In the genomic region with DNA sequence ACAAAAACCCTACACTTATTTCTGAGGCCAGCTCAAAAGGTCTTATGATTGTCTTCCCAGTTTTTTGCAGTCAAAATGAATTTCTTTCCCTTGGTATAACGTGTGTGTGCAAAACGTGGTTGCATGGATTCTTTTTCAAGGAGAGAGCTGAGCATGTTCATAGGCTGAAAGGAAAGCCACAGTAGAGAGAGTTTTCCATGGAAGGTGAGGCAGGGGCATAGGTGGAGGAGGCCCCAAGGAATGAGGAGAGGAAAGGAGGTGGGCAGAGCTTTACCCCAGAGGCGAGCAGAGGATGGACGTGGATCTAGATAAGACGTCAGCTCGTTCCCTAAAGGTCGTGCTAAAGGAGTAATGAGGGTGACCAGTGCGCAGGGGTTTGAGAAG, we compare ENCODE assay signal across 1 cellular context.
TF ChIP-seq lines count a peak whose summit lies in the region.

No MANE protein-coding gene starts in this region.

TF ChIP-seq in HepG2, 621 proteins besides CTCF, POLR2A, EP300 and RAD21 (continued from another document):
- TF ChIP-seq, protein P1, sequence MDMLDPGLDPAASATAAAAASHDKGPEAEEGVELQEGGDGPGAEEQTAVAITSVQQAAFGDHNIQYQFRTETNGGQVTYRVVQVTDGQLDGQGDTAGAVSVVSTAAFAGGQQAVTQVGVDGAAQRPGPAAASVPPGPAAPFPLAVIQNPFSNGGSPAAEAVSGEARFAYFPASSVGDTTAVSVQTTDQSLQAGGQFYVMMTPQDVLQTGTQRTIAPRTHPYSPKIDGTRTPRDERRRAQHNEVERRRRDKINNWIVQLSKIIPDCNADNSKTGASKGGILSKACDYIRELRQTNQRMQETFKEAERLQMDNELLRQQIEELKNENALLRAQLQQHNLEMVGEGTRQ (IDR thresholded peaks at IDR 0.05; ENCODE audit: low read depth, low read length) = no peak
- TF ChIP-seq, protein P1 (CRISPR knock-in tag; IDR thresholded peaks at IDR 0.05; ENCODE audit: borderline replicate concordance) = no peak
- TF ChIP-seq KDM1A (CRISPR knock-in tag; IDR thresholded peaks at IDR 0.05) = no peak
- TF ChIP-seq TEAD3 (CRISPR knock-in tag; optimal IDR thresholded peaks at IDR 0.05; ENCODE audit: borderline replicate concordance) = no peak
- TF ChIP-seq TOPORS (CRISPR knock-in tag; IDR thresholded peaks at IDR 0.05) = 0 out of 2 replicates have a peak, but pooled peaks have one; percentile 14
- 0 out of 2 replicates have a peak, but pooled peaks have one; percentile 30 for TF ChIP-seq ZNF572 (CRISPR knock-in tag; IDR thresholded peaks at IDR 0.05)
- no peak for TF ChIP-seq SRSF1 (optimal IDR thresholded peaks at IDR 0.05; ENCODE audit: low read depth, low read length)
- no peak for TF ChIP-seq PAF1 (CRISPR knock-in tag; IDR thresholded peaks at IDR 0.05)
- TF ChIP-seq, protein P2, sequence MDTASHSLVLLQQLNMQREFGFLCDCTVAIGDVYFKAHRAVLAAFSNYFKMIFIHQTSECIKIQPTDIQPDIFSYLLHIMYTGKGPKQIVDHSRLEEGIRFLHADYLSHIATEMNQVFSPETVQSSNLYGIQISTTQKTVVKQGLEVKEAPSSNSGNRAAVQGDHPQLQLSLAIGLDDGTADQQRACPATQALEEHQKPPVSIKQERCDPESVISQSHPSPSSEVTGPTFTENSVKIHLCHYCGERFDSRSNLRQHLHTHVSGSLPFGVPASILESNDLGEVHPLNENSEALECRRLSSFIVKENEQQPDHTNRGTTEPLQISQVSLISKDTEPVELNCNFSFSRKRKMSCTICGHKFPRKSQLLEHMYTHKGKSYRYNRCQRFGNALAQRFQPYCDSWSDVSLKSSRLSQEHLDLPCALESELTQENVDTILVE (CRISPR knock-in tag; IDR thresholded peaks at IDR 0.05) = no peak
- no peak for TF ChIP-seq ZNF557 (CRISPR knock-in tag; IDR thresholded peaks at IDR 0.05)
- no peak for TF ChIP-seq ZNF788 (CRISPR knock-in tag; IDR thresholded peaks at IDR 0.05; ENCODE audit: borderline replicate concordance)
- TF ChIP-seq, protein P3, sequence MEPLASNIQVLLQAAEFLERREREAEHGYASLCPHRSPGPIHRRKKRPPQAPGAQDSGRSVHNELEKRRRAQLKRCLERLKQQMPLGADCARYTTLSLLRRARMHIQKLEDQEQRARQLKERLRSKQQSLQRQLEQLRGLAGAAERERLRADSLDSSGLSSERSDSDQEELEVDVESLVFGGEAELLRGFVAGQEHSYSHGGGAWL (CRISPR knock-in tag; IDR thresholded peaks at IDR 0.05) = no peak
- 0 out of 2 replicates have a peak, but pooled peaks have one; percentile 19 for TF ChIP-seq HOXA9 (CRISPR knock-in tag; IDR thresholded peaks at IDR 0.05; ENCODE audit: borderline replicate concordance)
TF ChIP-seq in HepG2: peak in this region for 20.
